ENCODE assay signal across 8 cellular contexts in genomic region chr17:74748279-74748528, GRCh38. TPM values are rescaled to one million over a fixed set of nuclear protein-coding genes. Genes with fewer than 3 reads are reported as not detected.
A peak's percentile ranks its signal among the peaks of the same experiment; 100 is the strongest.
DNase-seq lines count a peak whose midpoint lies in the region; ATAC-seq and TF ChIP-seq lines count a peak whose summit lies in the region.

No MANE protein-coding gene starts in this region.

- H3K27me3 Mint-ChIP-seq in activated CD8-positive, alpha-beta memory T cell treated with anti-CD3 and anti-CD28 coated beads, Interleukin-2, amount 10 ng/mL, durations not matched to agents 7 days and 5 days, result no peaks in the 10 kb centered on the region
- H3K27me3 Mint-ChIP-seq in T-helper 17 cell, result no peaks in the 10 kb centered on the region

- H3K36me3 ChIP-seq in iPS-18a (ENCODE audit: control insufficient read depth, low read depth, low read length), result no peaks in the 10 kb centered on the region
- H3K36me3 ChIP-seq in thoracic aorta, result no peaks in the 10 kb centered on the region

- H3K27ac Mint-ChIP-seq in activated CD8-positive, alpha-beta memory T cell treated with anti-CD3 and anti-CD28 coated beads, Interleukin-2, amount 10 ng/mL, durations not matched to agents 7 days and 5 days, result peak overlapping the region; percentile 59
- peak overlapping the region; percentile 84 for H3K27ac Mint-ChIP-seq in T-helper 17 cell

- peaks cover 50% of the 10 kb centered on the region for H3K36me3 Mint-ChIP-seq in activated CD8-positive, alpha-beta memory T cell treated with anti-CD3 and anti-CD28 coated beads, Interleukin-2, amount 10 ng/mL, durations not matched to agents 7 days and 5 days
- peaks cover 12% of the 10 kb centered on the region for H3K36me3 Mint-ChIP-seq in T-helper 17 cell (ENCODE audit: low read depth)

- H3K4me1 ChIP-seq in iPS-18a (ENCODE audit: control insufficient read depth, low read depth, low read length), result peaks cover 28% of the 10 kb centered on the region
- peaks cover 11 to 37% of the 10 kb centered on the region in 2 donors for H3K4me1 ChIP-seq in thoracic aorta (ENCODE audit: control insufficient read depth in 1 of 2, low read depth in 2 of 2)

- peak; percentile 29 for TF ChIP-seq CTCF in thoracic aorta (IDR thresholded peaks at IDR 0.05)

- H3K4me3 Mint-ChIP-seq in activated CD8-positive, alpha-beta memory T cell treated with anti-CD3 and anti-CD28 coated beads, Interleukin-2, amount 10 ng/mL, durations not matched to agents 7 days and 5 days, result peak overlapping the region; percentile 100
- H3K4me3 Mint-ChIP-seq in T-helper 17 cell, result peak overlapping the region; percentile 99

- no peak overlapping the region for H3K9ac ChIP-seq in iPS-18a (ENCODE audit: low read length)

- H3K4me3 ChIP-seq in iPS-18a (ENCODE audit: low read length) (peak overlapping the region; percentile 86), thoracic aorta (peak overlapping the region; percentile 98)

- CTCF ChIA-PET in activated CD8-positive, alpha-beta memory T cell treated with anti-CD3 and anti-CD28 coated beads, Interleukin-2, amount 10 ng/mL, durations not matched to agents 7 days and 5 days (lab: Charles Lee), result interaction anchor here (0.7 to 4.7 kb wide), 9 partner anchors 9 to 117 kb away, joined by 3 to 110 read pairs (median 42); partner anchors contain the start of genes NAT9 and RAB37

- no peak overlapping the region for H3K27ac ChIP-seq in iPS-18a (ENCODE audit: low read length)
- H3K27ac ChIP-seq in thoracic aorta, result peak overlapping the region; percentile 58 to 85

- no peaks in the 10 kb centered on the region for H3K9me3 ChIP-seq in T-helper 17 cell (ENCODE audit: control insufficient read depth, low read length, poor library complexity, severe bottlenecking)
- H3K9me3 ChIP-seq in iPS-18a (ENCODE audit: control insufficient read depth, low read depth, low read length), result no peaks in the 10 kb centered on the region
- no peaks in the 10 kb centered on the region for H3K9me3 ChIP-seq in thoracic aorta

- no peaks in the 10 kb centered on the region for H3K9me3 Mint-ChIP-seq in activated CD8-positive, alpha-beta memory T cell treated with anti-CD3 and anti-CD28 coated beads, Interleukin-2, amount 10 ng/mL, durations not matched to agents 7 days and 5 days (ENCODE audit: low read depth)

- peaks cover 54% of the 10 kb centered on the region for H3K4me1 Mint-ChIP-seq in activated CD8-positive, alpha-beta memory T cell treated with anti-CD3 and anti-CD28 coated beads, Interleukin-2, amount 10 ng/mL, durations not matched to agents 7 days and 5 days
- H3K4me1 Mint-ChIP-seq in T-helper 17 cell, result peaks cover 56% of the 10 kb centered on the region

- DNase-seq in activated CD8-positive, alpha-beta memory T cell treated with anti-CD3 and anti-CD28 coated beads, Interleukin-2, amount 10 ng/mL, durations not matched to agents 7 days and 5 days, result no peak
- no peak for DNase-seq in activated CD8-positive, alpha-beta memory T cell treated with anti-CD3 and anti-CD28 coated beads for 24 hours
- no peak for DNase-seq in T-helper 17 cell
- no peak for DNase-seq in thoracic aorta (ENCODE audit: low spot score)
- DNase-seq in NCI-H1105 (lab: John Stamatoyannopoulos, UW), result no peak
- no peak for DNase-seq in NCI-H187 (lab: John Stamatoyannopoulos, UW)

- H3K27me3 ChIP-seq in iPS-18a (ENCODE audit: control insufficient read depth, insufficient read depth, low read length) (peaks cover 7% of the 10 kb centered on the region), thoracic aorta (replicated peaks; ENCODE audit: insufficient read depth) (no peaks in the 10 kb centered on the region)

- no peak for ATAC-seq in activated CD8-positive, alpha-beta memory T cell treated with anti-CD3 and anti-CD28 coated beads, Interleukin-2, amount 10 ng/mL, durations not matched to agents 7 days and 5 days
- ATAC-seq in T-helper 17 cell (no peak), thoracic aorta (ENCODE audit: insufficient number of reproducible peaks, low FRiP score, low read depth) (peak; percentile 61), GM21619 (IDR thresholded peaks at IDR 0.05; ENCODE audit: unreplicated experiment) (no peak)

RNA-seq across cellular contexts. Expression of gene NHERF1, which starts 0.2 kb away (rescaled TPM):
- total RNA-seq in activated CD8-positive, alpha-beta memory T cell treated with anti-CD3 and anti-CD28 coated beads, Interleukin-2, amount 10 ng/mL, durations not matched to agents 7 days and 5 days, result 100 to 1,000 TPM; 284 to 377 TPM
- 100 to 1,000 TPM; 130 to 132 TPM for total RNA-seq in T-helper 17 cell
- total RNA-seq in thoracic aorta, result 10 to 100 TPM; 23.2 to 32.8 TPM

RNA-seq across cellular contexts. Expression of gene RAB37, which starts 11.1 kb away (rescaled TPM):
- total RNA-seq in activated CD8-positive, alpha-beta memory T cell treated with anti-CD3 and anti-CD28 coated beads, Interleukin-2, amount 10 ng/mL, durations not matched to agents 7 days and 5 days, result 10 to 100 TPM; 36.7 to 51.7 TPM
- 10 to 100 TPM; 41.4 to 83.3 TPM for total RNA-seq in T-helper 17 cell
- total RNA-seq in thoracic aorta, result 1 to 10 TPM; 2.2 to 3.2 TPM

RNA-seq across cellular contexts. Expression of gene NAT9, which starts 27.9 kb away (rescaled TPM):
- total RNA-seq in activated CD8-positive, alpha-beta memory T cell treated with anti-CD3 and anti-CD28 coated beads, Interleukin-2, amount 10 ng/mL, durations not matched to agents 7 days and 5 days, result 10 to 100 TPM; 34.1 to 34.5 TPM
- 10 to 100 TPM; 32.3 to 32.8 TPM for total RNA-seq in T-helper 17 cell
- 10 to 100 TPM; 37.1 to 39.4 TPM for total RNA-seq in thoracic aorta

RNA-seq across cellular contexts. Expression of gene CD300LF, which starts 35.5 kb away (rescaled TPM):
- not detected for total RNA-seq in activated CD8-positive, alpha-beta memory T cell treated with anti-CD3 and anti-CD28 coated beads, Interleukin-2, amount 10 ng/mL, durations not matched to agents 7 days and 5 days
- 1 to 10 TPM in 1 of 2 donors, under 1 TPM in 1; 0.29 to 1.9 TPM for total RNA-seq in T-helper 17 cell
- total RNA-seq in thoracic aorta, result 1 to 10 TPM in 1 of 2 donors, not detected in 1; 2.3 TPM

Comparison
In these comparisons a context has a peak if more than half of its experiments do, and no peak if none do; other contexts are left out.
1. RNA of gene RAB37, which starts 11.1 kb away (total RNA-seq): 41.4 to 83.3 TPM in T-helper 17 cell and 36.7 to 51.7 TPM in activated CD8-positive, alpha-beta memory T cell treated with anti-CD3 and anti-CD28 coated beads, Interleukin-2, amount 10 ng/mL, durations not matched to agents 7 days and 5 days; 2.2 to 3.2 TPM in thoracic aorta; every median in the first group is over 4 times any median in the second.